In the genomic region with DNA sequence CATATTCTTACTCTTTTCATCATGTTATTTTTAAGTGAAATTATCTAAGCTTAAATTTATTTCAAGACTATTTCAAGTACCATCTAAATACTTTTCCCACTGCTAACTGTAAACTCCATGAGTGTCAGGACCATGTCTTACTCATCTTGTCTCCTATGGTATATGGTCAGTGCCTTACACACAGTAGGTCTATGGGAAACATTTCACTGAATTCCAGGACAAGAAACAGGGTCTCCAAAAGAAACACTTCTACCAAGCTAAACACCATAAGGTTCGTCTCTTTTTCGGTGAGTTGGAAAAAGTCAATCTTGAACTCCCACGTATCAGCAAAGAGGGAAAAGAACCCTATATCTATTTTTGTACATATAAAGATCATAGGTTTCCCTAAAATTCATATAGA, we compare ENCODE assay signal across 22 cellular contexts.
"Had no signal": no experiment of that assay in that cellular context is flagged by ENCODE, and none has a peak within 500 bp of the region (broad histone marks: within the 10 kb centered on the region; RNA-seq: fewer than 3 reads in every experiment).

No MANE protein-coding gene starts in this region.

- ATAC-seq: effector memory CD8-positive, alpha-beta T cell; esophagus mucosa; gastroesophageal sphincter; heart right ventricle; left cardiac atrium; left lung; left ventricle myocardium superior; lower lobe of right lung; mucosa of descending colon had no signal

- H3K9me3 Mint-ChIP-seq: dendritic cell treated with granulocyte-macrophage colony-stimulating factor and Interleukin-4, amounts not matched to agents 40 ng/mL and 50 ng/mL, for 4 days; effector memory CD8-positive, alpha-beta T cell; mesothelial cell of epicardium had no signal

- H3K36me3 ChIP-seq: colonic mucosa, gastroesophageal sphincter had no signal

- H3K27me3 ChIP-seq: colonic mucosa, esophagus squamous epithelium, gastroesophageal sphincter, heart right ventricle, left lung had no signal

- H3K4me3 Mint-ChIP-seq: dendritic cell treated with granulocyte-macrophage colony-stimulating factor and Interleukin-4, amounts not matched to agents 40 ng/mL and 50 ng/mL, for 4 days; effector memory CD8-positive, alpha-beta T cell; endodermal cell; mesothelial cell of epicardium had no signal

- H3K4me3 ChIP-seq: colonic mucosa, esophagus squamous epithelium, gastroesophageal sphincter, heart right ventricle, left lung, lower lobe of right lung, mucosa of descending colon had no signal

- DNase-seq: colonic mucosa; cortex of kidney; effector CD8-positive, alpha-beta T cell; effector memory CD8-positive, alpha-beta T cell; endodermal cell; erythroblast; esophagus squamous epithelium; foreskin fibroblast; foreskin melanocyte; heart right ventricle; hippocampal formation; left cardiac atrium; left lung; left ventricle myocardium superior; lower lobe of right lung; mesenchymal stem cell; mucosa of descending colon had no signal

- H3K27me3 Mint-ChIP-seq: dendritic cell treated with granulocyte-macrophage colony-stimulating factor and Interleukin-4, amounts not matched to agents 40 ng/mL and 50 ng/mL, for 4 days; effector memory CD8-positive, alpha-beta T cell had no signal

- H3K27ac Mint-ChIP-seq: dendritic cell treated with granulocyte-macrophage colony-stimulating factor and Interleukin-4, amounts not matched to agents 40 ng/mL and 50 ng/mL, for 4 days; effector memory CD8-positive, alpha-beta T cell; endodermal cell; mesothelial cell of epicardium had no signal

- H3K27ac ChIP-seq: colonic mucosa, epithelial cell of prostate, esophagus squamous epithelium, gastroesophageal sphincter, heart right ventricle, left lung, lower lobe of right lung had no signal

- H3K9me3 ChIP-seq: colonic mucosa, esophagus squamous epithelium, gastroesophageal sphincter, heart right ventricle, left lung, lower lobe of right lung, mucosa of descending colon had no signal
